In genomic region chr17:19727466-19728113, GRCh38 we compare ENCODE assay signal across 9 cellular contexts. TPM values are rescaled to one million over a fixed set of nuclear protein-coding genes. Genes with fewer than 3 reads are reported as not detected.
DNase-seq lines count a peak whose midpoint lies in the region; TF ChIP-seq lines count a peak whose summit lies in the region.
"Had no signal": no experiment of that assay in that cellular context is flagged by ENCODE, and none has a peak within 500 bp of the region (broad histone marks: within the 10 kb centered on the region; RNA-seq: fewer than 3 reads in every experiment).

No MANE protein-coding gene starts in this region.

- H3K27ac ChIP-seq in GM23248 (peak overlapping the region; percentile 77), ascending aorta (peak overlapping the region; percentile 76 to 88), right atrium auricular region (peak overlapping the region; percentile 93)

- no peaks in the 10 kb centered on the region for H3K79me2 ChIP-seq in GM23248 (ENCODE audit: insufficient read depth)

- H3K36me3 ChIP-seq in GM23248 (ENCODE audit: low read depth) (no peaks in the 10 kb centered on the region), ascending aorta (no peaks in the 10 kb centered on the region), right atrium auricular region (no peaks in the 10 kb centered on the region), skeletal muscle satellite cell (ENCODE audit: insufficient read depth, low read length) (no peaks in the 10 kb centered on the region)

- H3K4me1 ChIP-seq in GM23248 (ENCODE audit: insufficient read depth) (peaks cover 17% of the 10 kb centered on the region), ascending aorta (peaks cover 12 to 17% of the 10 kb centered on the region in 2 donors), right atrium auricular region (peaks cover 0 to 36% of the 10 kb centered on the region in 2 donors), skeletal muscle satellite cell (ENCODE audit: control insufficient read depth, insufficient read depth, low read length) (peaks cover 40% of the 10 kb centered on the region)

- H3K4me3 ChIP-seq in GM23248, result no peak overlapping the region
- H3K4me3 ChIP-seq in ascending aorta, result no peak overlapping the region
- no peak overlapping the region for H3K4me3 ChIP-seq in right atrium auricular region
- no peak overlapping the region for H3K4me3 ChIP-seq in skeletal muscle satellite cell (ENCODE audit: low read length)

- WGBS in GM23248 (ENCODE audit: low coverage in 1 of 2, low lambda C conversion rate in 2 of 2, missing lambda C conversion rate in 2 of 2), 2 experiments, result 13 to 37% methylated on average over 4 of the region's 4 CpGs

- H3K9me3 ChIP-seq in GM23248 (ENCODE audit: low read depth), result no peaks in the 10 kb centered on the region
- no peaks in the 10 kb centered on the region for H3K9me3 ChIP-seq in ascending aorta
- no peaks in the 10 kb centered on the region for H3K9me3 ChIP-seq in right atrium auricular region
- no peaks in the 10 kb centered on the region for H3K9me3 ChIP-seq in skeletal muscle satellite cell (replicated peaks; ENCODE audit: low read length)

- H2AFZ ChIP-seq in GM23248, result 0 out of 2 replicates have a peak overlapping the region, but pooled peaks have one; percentile 4

- in situ Hi-C loops in GM23248 (cut with MboI), result no loop called here

- DNase-seq in GM23248 (peak; percentile 89), ascending aorta (ENCODE audit: low spot score in 2 of 2) (no peak), right atrium auricular region (ENCODE audit: low spot score) (peak; percentile 83), SKM-1 treated with dmso at 0.1 percent for 144 hours (lab: John Stamatoyannopoulos, UW; ENCODE audit: unreplicated experiment) (no peak), NCI-H774 (lab: John Stamatoyannopoulos, UW) (no peak), HEK293T (ENCODE audit: extremely low spot score) (no peak)
- DNase-seq in central memory CD4-positive, alpha-beta T cell, result no peak
- DNase-seq: NCI-H1930 had no signal

- H3K9me2 ChIP-seq in GM23248 (ENCODE audit: insufficient read depth), result no peaks in the 10 kb centered on the region

- H4K20me1 ChIP-seq in GM23248 (ENCODE audit: insufficient read depth), result no peaks in the 10 kb centered on the region

- no peaks in the 10 kb centered on the region; the same call in 1 of the 2 replicates for H3K27me3 ChIP-seq in GM23248 (replicated peaks; ENCODE audit: insufficient read depth)
- no peaks in the 10 kb centered on the region for H3K27me3 ChIP-seq in ascending aorta
- no peaks in the 10 kb centered on the region for H3K27me3 ChIP-seq in right atrium auricular region
- peaks cover 5% of the 10 kb centered on the region for H3K27me3 ChIP-seq in skeletal muscle satellite cell (ENCODE audit: control insufficient read depth, insufficient read depth, low read length)

- intact Hi-C loops in ascending aorta (cut with DNase I), result loop anchor here (2.0 kb wide), 1 partner anchor 25 kb away; no protein-coding TSS in a partner anchor

- H3K4me2 ChIP-seq in GM23248 (ENCODE audit: unreplicated experiment) (no peak overlapping the region), skeletal muscle satellite cell (ENCODE audit: low read length) (peak overlapping the region; percentile 18)

- CTCF ChIA-PET in HEK293T (lab: Yijun Ruan, JAX), result interaction anchor here (0.5 to 2.1 kb wide), 7 partner anchors 9 to 259 kb away, joined by 3 to 16 read pairs (median 4); no protein-coding TSS in a partner anchor

- TF ChIP-seq CTCF in ascending aorta (IDR thresholded peaks at IDR 0.05) (no peak), right atrium auricular region (IDR thresholded peaks at IDR 0.05) (no peak)

- H3F3A ChIP-seq in GM23248 (ENCODE audit: insufficient read depth), result peaks cover 16% of the 10 kb centered on the region; the same call in 1 of the 2 replicates

- H3K9ac ChIP-seq in GM23248, result peak overlapping the region; percentile 55
- peak overlapping the region; percentile 64 for H3K9ac ChIP-seq in skeletal muscle satellite cell (ENCODE audit: low read depth, low read length)

- POLR2A ChIA-PET in HEK293T (lab: Yijun Ruan, JAX), result interaction anchor here (0.6 to 2.4 kb wide), 4 partner anchors 17 to 350 kb away, joined by 3 to 15 read pairs (median 8); partner anchors contain the start of genes ALDH3A2 and MAPK7

TF ChIP-seq in HEK293T, 16 proteins besides CTCF, POLR2A, EP300 and RAD21:
- TF ChIP-seq PKNOX1 (IDR thresholded peaks at IDR 0.05) (no peak), SUZ12 (IDR thresholded peaks at IDR 0.05) (no peak), CTBP1 (IDR thresholded peaks at IDR 0.05; ENCODE audit: borderline replicate concordance) (no peak), TARDBP (IDR thresholded peaks at IDR 0.05) (no peak), ARNT (IDR thresholded peaks at IDR 0.05) (no peak), ZNF384 (IDR thresholded peaks at IDR 0.05) (no peak), NFRKB (IDR thresholded peaks at IDR 0.05) (no peak), FOXA1 (IDR thresholded peaks at IDR 0.05) (no peak), FOXM1 (IDR thresholded peaks at IDR 0.05; ENCODE audit: borderline replicate concordance) (no peak), SP1 (IDR thresholded peaks at IDR 0.05) (no peak), L3MBTL2 (conservative IDR thresholded peaks at IDR 0.05) (no peak), BHLHE40 (IDR thresholded peaks at IDR 0.05; ENCODE audit: borderline replicate concordance) (no peak), ELF4 (IDR thresholded peaks at IDR 0.05) (no peak)

RNA-seq across cellular contexts. Expression of gene SLC47A2, which starts 11.2 kb away (rescaled TPM):
- total RNA-seq in GM23248 (2014; rRNA removed; shearing (Covaris generic)), result not detected in 2 replicates
- not detected in 2 replicates for polyA plus RNA-seq in GM23248 (2016; fragmentation: Nextera tagmentation; extraction: Ambion mirVana)
- total RNA-seq in ascending aorta (not detected), right atrium auricular region (not detected)
- under 0.01 TPM in 1 of 2 replicates, not detected in the other for total RNA-seq in skeletal muscle satellite cell (2012; rRNA removed)

RNA-seq across cellular contexts. Expression of gene ALDH3A1, which starts 20.5 kb away (rescaled TPM):
- total RNA-seq in GM23248 (2014; rRNA removed; shearing (Covaris generic)), result 1.2 and 22.1 TPM in 2 replicates
- 0.55 TPM in 1 of 2 replicates, not detected in the other for polyA plus RNA-seq in GM23248 (2016; fragmentation: Nextera tagmentation; extraction: Ambion mirVana)
- 14.4 TPM for total RNA-seq in ascending aorta
- 1 to 10 TPM in 1 of 2 donors, under 1 TPM in 1; 0.22 to 1.8 TPM for total RNA-seq in right atrium auricular region
- total RNA-seq in skeletal muscle satellite cell (2012; rRNA removed), result 0.44 TPM in 1 of 2 replicates, not detected in the other

Comparison
In these comparisons a context has a peak if more than half of its experiments do, and no peak if none do; other contexts are left out.
1. DNase-seq: peak in GM23248 (single experiment) and right atrium auricular region (single experiment); none in ascending aorta (0 of 2), SKM-1 treated with dmso at 0.1 percent for 144 hours (single experiment), central memory CD4-positive, alpha-beta T cell (single experiment), NCI-H774 (single experiment) and HEK293T (single experiment).
2. Peak in every context shown above with its lines, with median percentiles within 50 percentile points of each other: H3K27ac ChIP-seq.